Comparison of ENCODE assay signal across 8 cellular contexts in genomic region chr7:158819571-158820203, GRCh38. TPM values are rescaled to one million over a fixed set of nuclear protein-coding genes. Genes with fewer than 3 reads are reported as not detected.
A peak's percentile ranks its signal among the peaks of the same experiment; 100 is the strongest.
DNase-seq lines count a peak whose midpoint lies in the region; ATAC-seq and TF ChIP-seq lines count a peak whose summit lies in the region.

No MANE protein-coding gene starts in this region.

- H3K27ac ChIP-seq in GM23248 (peak overlapping the region; percentile 99), Peyer's patch (peak overlapping the region in 3 of 4 donors; percentile 81 to 98 (median 97)), rectal smooth muscle tissue (ENCODE audit: low read depth, low read length) (peak overlapping the region; percentile 97), substantia nigra (ENCODE audit: low read depth, low read length, poor library complexity, severe bottlenecking) (no peak overlapping the region)

- H3K4me1 ChIP-seq in GM23248 (ENCODE audit: insufficient read depth) (peaks cover 67% of the 10 kb centered on the region), Peyer's patch (peaks cover 0 to 82% (median 13%) of the 10 kb centered on the region in 4 donors), rectal smooth muscle tissue (ENCODE audit: control insufficient read depth, insufficient read depth, low read length) (peaks cover 62% of the 10 kb centered on the region)

- H3K4me2 ChIP-seq in GM23248 (ENCODE audit: unreplicated experiment): peak overlapping the region; percentile 90

- peak overlapping the region; percentile 62 for H3K4me3 ChIP-seq in GM23248
- no peak overlapping the region for H3K4me3 ChIP-seq in Peyer's patch
- no peak overlapping the region for H3K4me3 ChIP-seq in choroid plexus epithelial cell (ENCODE audit: low read depth, low read length)
- H3K4me3 ChIP-seq in rectal smooth muscle tissue (ENCODE audit: low read length): no peak overlapping the region

- H3K36me3 ChIP-seq in GM23248 (ENCODE audit: low read depth) (no peaks in the 10 kb centered on the region), Peyer's patch (no peaks in the 10 kb centered on the region), rectal smooth muscle tissue (ENCODE audit: control insufficient read depth, insufficient read depth, low read length) (no peaks in the 10 kb centered on the region)

- TF ChIP-seq CTCF in Peyer's patch (IDR thresholded peaks at IDR 0.05) (no peak), choroid plexus epithelial cell (conservative IDR thresholded peaks at IDR 0.05; ENCODE audit: low read depth, low read length) (no peak)

- no peaks in the 10 kb centered on the region for H3K27me3 ChIP-seq in GM23248 (replicated peaks; ENCODE audit: insufficient read depth)
- H3K27me3 ChIP-seq in Peyer's patch: no peaks in the 10 kb centered on the region
- H3K27me3 ChIP-seq in rectal smooth muscle tissue (ENCODE audit: control insufficient read depth, insufficient read depth, low read length): no peaks in the 10 kb centered on the region

- DNase-seq in GM23248 (peak; percentile 69), Peyer's patch (no peak), choroid plexus epithelial cell (ENCODE audit: low read depth) (peak; percentile 46), substantia nigra (lab: John Stamatoyannopoulos, UW) (no peak), NCI-H1436 (lab: John Stamatoyannopoulos, UW) (no peak), SHP77 treated with DMSO at 0.1 percent for 48 hours (lab: John Stamatoyannopoulos, UW) (no peak)

- H3K9me3 ChIP-seq in GM23248 (ENCODE audit: low read depth) (no peaks in the 10 kb centered on the region), Peyer's patch (no peaks in the 10 kb centered on the region)

- H4K20me1 ChIP-seq in GM23248 (ENCODE audit: insufficient read depth): no peaks in the 10 kb centered on the region

- H3K9ac ChIP-seq in GM23248 (peak overlapping the region; percentile 88), rectal smooth muscle tissue (ENCODE audit: low read length) (no peak overlapping the region)

- no peak overlapping the region for H2AFZ ChIP-seq in GM23248

- no peaks in the 10 kb centered on the region for H3K9me2 ChIP-seq in GM23248 (ENCODE audit: insufficient read depth)

- ATAC-seq in GM21717 (IDR thresholded peaks at IDR 0.05; ENCODE audit: unreplicated experiment): no peak

- no peak for TF ChIP-seq POLR2A in Peyer's patch (IDR thresholded peaks at IDR 0.05)

- peaks cover 52% of the 10 kb centered on the region for H3F3A ChIP-seq in GM23248 (ENCODE audit: insufficient read depth)

- in situ Hi-C loops in GM23248 (cut with MboI): no loop called here

- H3K79me2 ChIP-seq in GM23248 (ENCODE audit: insufficient read depth): peaks cover 86% of the 10 kb centered on the region

- WGBS in GM23248 (ENCODE audit: low coverage in 1 of 2, low lambda C conversion rate in 2 of 2, missing lambda C conversion rate in 2 of 2), 2 experiments: 17 to 18% methylated on average over 7 of the region's 7 CpGs

RNA-seq across cellular contexts. Expression of gene ESYT2, which starts 9.6 kb away (rescaled TPM):
- 118 and 129 TPM in 2 replicates for total RNA-seq in GM23248 (2014; rRNA removed; shearing (Covaris generic))
- 48.7 and 49.9 TPM in 2 replicates for polyA plus RNA-seq in GM23248 (2016; fragmentation: Nextera tagmentation; extraction: Ambion mirVana)
- 100 to 1,000 TPM in 1 of 4 donors, 10 to 100 TPM in 3; 53.6 to 137 (median 71.0) TPM for total RNA-seq in Peyer's patch

RNA-seq across cellular contexts. Expression of gene DYNC2I1, which starts 36.7 kb away (rescaled TPM):
- total RNA-seq in GM23248 (2014; rRNA removed; shearing (Covaris generic)): 6.5 and 6.7 TPM in 2 replicates
- 17.3 and 21.6 TPM in 2 replicates for polyA plus RNA-seq in GM23248 (2016; fragmentation: Nextera tagmentation; extraction: Ambion mirVana)
- 100 to 1,000 TPM in 1 of 4 donors, 10 to 100 TPM in 3; 22.9 to 107 (median 65.3) TPM for total RNA-seq in Peyer's patch

Comparison
In these comparisons a context has a peak if more than half of its experiments do, and no peak if none do; other contexts are left out.
1. DNase-seq: peak in GM23248 (single experiment) and choroid plexus epithelial cell (single experiment); none in Peyer's patch (0 of 3), substantia nigra (0 of 49), NCI-H1436 (single experiment) and SHP77 treated with DMSO at 0.1 percent for 48 hours (single experiment).